Comparison of ENCODE assay signal across 15 cellular contexts in the genomic region with DNA sequence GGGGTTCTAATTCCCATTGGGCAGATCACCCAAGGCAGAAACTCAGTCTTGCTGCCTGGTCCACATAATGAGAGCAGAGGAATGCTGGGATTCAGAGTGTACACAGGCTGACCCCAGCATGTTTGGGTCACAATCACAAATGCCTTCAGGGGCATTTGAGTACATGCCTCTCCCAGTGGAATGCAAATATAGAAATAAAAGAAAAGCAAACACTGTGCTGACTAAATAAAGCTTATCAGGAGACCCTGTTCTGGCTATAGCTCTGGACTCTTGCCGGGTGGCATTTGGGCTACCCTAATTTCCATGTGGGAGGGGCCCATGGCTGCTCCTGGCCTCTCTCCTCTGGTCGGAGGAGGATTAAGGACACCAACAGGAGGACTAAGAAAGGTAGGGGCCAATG.
DNase-seq lines count a peak whose midpoint lies in the region; ATAC-seq and TF ChIP-seq lines count a peak whose summit lies in the region.
"Had no signal": no experiment of that assay in that cellular context is flagged by ENCODE, and none has a peak within 500 bp of the region (broad histone marks: within the 10 kb centered on the region; RNA-seq: fewer than 3 reads in every experiment).

No MANE protein-coding gene starts in this region.

- no peak for ATAC-seq in activated CD8-positive, alpha-beta memory T cell treated with anti-CD3 and anti-CD28 coated beads, Interleukin-2, amount 10 ng/mL, durations not matched to agents 7 days and 5 days
- ATAC-seq: Panc1 had no signal

- no peaks in the 10 kb centered on the region for H3K27me3 ChIP-seq in sigmoid colon

- no peaks in the 10 kb centered on the region for H3K4me1 ChIP-seq in sigmoid colon
- H3K4me1 ChIP-seq: prostate gland had no signal

- intact Hi-C loops in cardiac septum (cut with DNase I), result no loop called here
- intact Hi-C loops in sigmoid colon (cut with DNase I), result no loop called here

- TF ChIP-seq CTCF in LNCaP clone FGC (IDR thresholded peaks at IDR 0.05; ENCODE audit: control insufficient read depth, extremely low read depth, insufficient read depth) (no peak), fibroblast of villous mesenchyme (IDR thresholded peaks at IDR 0.05; ENCODE audit: insufficient read depth, low read depth, low read length) (no peak), sigmoid colon (IDR thresholded peaks at IDR 0.05) (no peak)

- CTCF ChIA-PET in activated CD8-positive, alpha-beta memory T cell treated with anti-CD3 and anti-CD28 coated beads, Interleukin-2, amount 10 ng/mL, durations not matched to agents 7 days and 5 days (lab: Charles Lee), result interaction anchor here (1.1 kb wide), 1 partner anchor 40 kb away, joined by 3 read pairs; no protein-coding TSS in a partner anchor

- no peak overlapping the region for H3K27ac ChIP-seq in sigmoid colon
- H3K27ac ChIP-seq: prostate gland had no signal

- no peaks in the 10 kb centered on the region for H3K27me3 Mint-ChIP-seq in activated CD8-positive, alpha-beta memory T cell treated with anti-CD3 and anti-CD28 coated beads, Interleukin-2, amount 10 ng/mL, durations not matched to agents 7 days and 5 days

- TF ChIP-seq POLR2A in sigmoid colon (IDR thresholded peaks at IDR 0.05), result no peak

- H3K4me1 Mint-ChIP-seq in activated CD8-positive, alpha-beta memory T cell treated with anti-CD3 and anti-CD28 coated beads, Interleukin-2, amount 10 ng/mL, durations not matched to agents 7 days and 5 days, result peaks cover 21% of the 10 kb centered on the region

- DNase-seq in activated CD8-positive, alpha-beta memory T cell treated with anti-CD3 and anti-CD28 coated beads, Interleukin-2, amount 10 ng/mL, durations not matched to agents 7 days and 5 days, result no peak
- DNase-seq in activated CD8-positive, alpha-beta memory T cell treated with anti-CD3 and anti-CD28 coated beads, Interleukin-2, amount 50 U/mL, for 48 hours, result no peak
- DNase-seq in LNCaP clone FGC (ENCODE audit: low read depth) (peak; percentile 54), fibroblast of villous mesenchyme (ENCODE audit: low read depth) (peak; percentile 3), renal cortical epithelial cell (ENCODE audit: low read depth) (peak; percentile 33), NCI-H187 (lab: John Stamatoyannopoulos, UW) (no peak), cardiac septum (ENCODE audit: low spot score) (no peak), sigmoid colon (no peak)
- DNase-seq: activated CD4-positive, CD25-positive, alpha-beta regulatory T cell treated with anti-CD3 and anti-CD28 coated beads, Interleukin-2, amount 50 U/mL, for 72 hours; cortex of kidney; GF-D8; Karpas-422; NCI-H1436 treated with DMSO at 0.1 percent for 48 hours had no signal

- H3K27ac Mint-ChIP-seq in activated CD8-positive, alpha-beta memory T cell treated with anti-CD3 and anti-CD28 coated beads, Interleukin-2, amount 10 ng/mL, durations not matched to agents 7 days and 5 days, result peak overlapping the region; percentile 64

- no peak overlapping the region for H3K4me3 ChIP-seq in LNCaP clone FGC (ENCODE audit: low read depth, low read length)
- no peak overlapping the region for H3K4me3 ChIP-seq in fibroblast of villous mesenchyme (ENCODE audit: low read depth, low read length)
- no peak overlapping the region for H3K4me3 ChIP-seq in sigmoid colon
- H3K4me3 ChIP-seq: prostate gland had no signal

- WGBS in sigmoid colon, 2 donors, result 17 to 51% methylated on average over 2 of the region's 2 CpGs

- no peaks in the 10 kb centered on the region for H3K36me3 ChIP-seq in sigmoid colon
- H3K36me3 ChIP-seq: prostate gland had no signal

- H3K36me3 Mint-ChIP-seq in activated CD8-positive, alpha-beta memory T cell treated with anti-CD3 and anti-CD28 coated beads, Interleukin-2, amount 10 ng/mL, durations not matched to agents 7 days and 5 days, result peaks cover 74% of the 10 kb centered on the region

- H3K4me3 Mint-ChIP-seq in activated CD8-positive, alpha-beta memory T cell treated with anti-CD3 and anti-CD28 coated beads, Interleukin-2, amount 10 ng/mL, durations not matched to agents 7 days and 5 days, result no peak overlapping the region

- no peaks in the 10 kb centered on the region for H3K9me3 ChIP-seq in sigmoid colon
- H3K9me3 ChIP-seq: prostate gland had no signal

- TF ChIP-seq EP300 in sigmoid colon (IDR thresholded peaks at IDR 0.05), result no peak

- no peaks in the 10 kb centered on the region for H3K9me3 Mint-ChIP-seq in activated CD8-positive, alpha-beta memory T cell treated with anti-CD3 and anti-CD28 coated beads, Interleukin-2, amount 10 ng/mL, durations not matched to agents 7 days and 5 days (ENCODE audit: low read depth)

Comparison
In these comparisons a context has a peak if more than half of its experiments do, and no peak if none do; other contexts are left out.
1. DNase-seq: peak in LNCaP clone FGC (single experiment), fibroblast of villous mesenchyme (single experiment) and renal cortical epithelial cell (single experiment); none in activated CD8-positive, alpha-beta memory T cell treated with anti-CD3 and anti-CD28 coated beads, Interleukin-2, amount 10 ng/mL, durations not matched to agents 7 days and 5 days (single experiment), activated CD8-positive, alpha-beta memory T cell treated with anti-CD3 and anti-CD28 coated beads, Interleukin-2, amount 50 U/mL, for 48 hours (single experiment), NCI-H187 (0 of 2), cardiac septum (single experiment) and sigmoid colon (single experiment).